Comparison of ENCODE assay signal across 15 cellular contexts in genomic region chr3:69699183-69699582, GRCh38. TPM values are rescaled to one million over a fixed set of nuclear protein-coding genes. Genes with fewer than 3 reads are reported as not detected.
"Had no signal": no experiment of that assay in that cellular context is flagged by ENCODE, and none has a peak within 500 bp of the region (broad histone marks: within the 10 kb centered on the region; RNA-seq: fewer than 3 reads in every experiment).

No MANE protein-coding gene starts in this region.

- ATAC-seq: effector memory CD8-positive, alpha-beta T cell; mucosa of descending colon; naive thymus-derived CD8-positive, alpha-beta T cell; right cardiac atrium had no signal

- DNase-seq: effector memory CD8-positive, alpha-beta T cell; esophagus squamous epithelium; immature natural killer cell; kidney; mucosa of descending colon; naive thymus-derived CD8-positive, alpha-beta T cell; ovary; right cardiac atrium; small intestine; stimulated activated CD4-positive, alpha-beta T cell treated with anti-CD3 and anti-CD28 coated beads, Interleukin-12 subunit alpha, Interleukin-12 subunit beta, amount 100 ng/mL, for 4 hours; stimulated activated naive CD4-positive, alpha-beta T cell; stomach; substantia nigra had no signal

- H3K4me3 ChIP-seq: esophagus squamous epithelium, mucosa of descending colon, ovary, stomach, thoracic aorta had no signal

- H3K27me3 ChIP-seq: esophagus squamous epithelium, ovary, stomach had no signal

- H3K36me3 ChIP-seq: esophagus squamous epithelium, ovary, stomach, thoracic aorta had no signal

- H3K27ac ChIP-seq: esophagus squamous epithelium, ovary, stomach, thoracic aorta had no signal

- H3K4me1 ChIP-seq: esophagus squamous epithelium, stomach had no signal

- H3K9me3 ChIP-seq: mucosa of descending colon, ovary had no signal

- FAIRE-seq: kidney, small intestine had no signal

RNA-seq across cellular contexts. Expression of gene MITF, which starts 40.1 kb away (rescaled TPM):
- polyA plus RNA-seq: naive thymus-derived CD8-positive, alpha-beta T cell; neural cell had no signal
